Comparison of ENCODE assay signal across 16 cellular contexts in the genomic region with DNA sequence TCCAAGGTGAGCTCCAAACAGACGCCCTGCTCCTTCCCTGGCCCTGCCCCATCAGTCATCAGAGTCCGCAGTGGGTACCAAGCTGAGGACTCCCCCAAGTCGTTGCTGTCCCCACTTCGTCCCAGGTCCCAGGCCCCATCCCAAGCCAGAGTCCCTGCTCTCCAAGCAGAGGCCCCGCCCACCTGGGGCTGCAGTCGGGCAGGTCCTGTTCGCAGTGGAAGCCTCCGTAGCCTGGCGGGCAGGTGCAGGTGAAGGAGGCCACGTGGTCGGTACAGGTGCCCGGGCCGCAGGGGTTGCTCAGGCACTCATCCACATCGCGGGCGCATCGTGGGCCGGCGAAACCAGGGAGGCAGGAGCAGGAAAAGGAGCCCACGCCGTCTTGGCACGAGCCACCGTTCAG.
A peak's percentile ranks its signal among the peaks of the same experiment; 100 is the strongest.
DNase-seq lines count a peak whose midpoint lies in the region; ATAC-seq, FAIRE-seq and TF ChIP-seq lines count a peak whose summit lies in the region.
"Had no signal": no experiment of that assay in that cellular context is flagged by ENCODE, and none has a peak within 500 bp of the region (broad histone marks: within the 10 kb centered on the region; RNA-seq: fewer than 3 reads in every experiment).

No MANE protein-coding gene starts in this region.

- DNase-seq in DMS79 (lab: John Stamatoyannopoulos, UW) = peak; percentile 71
- DNase-seq in NCI-H510A (lab: John Stamatoyannopoulos, UW) = peak; percentile 83
- no peak for DNase-seq in SIG-M5 (lab: John Stamatoyannopoulos, UW)
- DNase-seq in D721Med (ENCODE audit: insufficient read length, low spot score) = no peak
- DNase-seq in NOMO-1 treated with DMSO at 0.1 percent for 48 hours (lab: John Stamatoyannopoulos, UW; ENCODE audit: unreplicated experiment) = no peak
- DNase-seq: activated CD4-positive, alpha-beta T cell treated with anti-CD3 and anti-CD28 coated beads for 4 hours; activated CD8-positive, alpha-beta memory T cell treated with anti-CD3 and anti-CD28 coated beads, Interleukin-2, amount 50 U/mL, for 48 hours; activated naive CD4-positive, alpha-beta T cell; DND-41; retina; Right ventricle myocardium superior; stimulated activated CD4-positive, alpha-beta T cell treated with anti-CD3 and anti-CD28 coated beads, Interleukin-15, amount 100 ng/mL, for 24 hours had no signal

- H3K36me3 ChIP-seq in duodenal mucosa (ENCODE audit: control insufficient read depth in 1 of 2, insufficient read depth in 2 of 2, low read length in 2 of 2) = no peaks in the 10 kb centered on the region

- FAIRE-seq in D721Med (lab: Jason Lieb, UNC) = no peak
- FAIRE-seq: colon had no signal

- ATAC-seq in GM21717 (IDR thresholded peaks at IDR 0.05; ENCODE audit: unreplicated experiment) = no peak

- H3K4me1 ChIP-seq in duodenal mucosa (ENCODE audit: control insufficient read depth in 1 of 2, insufficient read depth in 2 of 2, low read length in 2 of 2) = peaks cover 0 to 18% of the 10 kb centered on the region in 2 donors

- H3K9ac ChIP-seq in duodenal mucosa (ENCODE audit: low read depth in 1 of 2, low read length in 2 of 2) = no peak overlapping the region

- H3K27me3 ChIP-seq in duodenal mucosa (ENCODE audit: control insufficient read depth in 1 of 2, insufficient read depth in 2 of 2, low read length in 2 of 2) = no peaks in the 10 kb centered on the region

- no peak for TF ChIP-seq CTCF in 22Rv1 (IDR thresholded peaks at IDR 0.05)
- no peak for TF ChIP-seq CTCF in D721Med (IDR thresholded peaks at IDR 0.05; ENCODE audit: insufficient read depth, missing control alignments)

- H3K27ac ChIP-seq in 22Rv1 = peak overlapping the region; percentile 92
- H3K27ac ChIP-seq in duodenal mucosa (ENCODE audit: low read depth, low read length) = no peak overlapping the region

- peak overlapping the region; percentile 67 to 69 for H3K4me3 ChIP-seq in duodenal mucosa (ENCODE audit: low read depth in 1 of 2, low read length in 2 of 2)

- H3K9me3 ChIP-seq in duodenal mucosa (ENCODE audit: control insufficient read depth in 1 of 2, low read length in 2 of 2) = no peaks in the 10 kb centered on the region

Comparison
In these comparisons a context has a peak if more than half of its experiments do, and no peak if none do; other contexts are left out.
1. DNase-seq: peak in DMS79 (single experiment) and NCI-H510A (single experiment); none in SIG-M5 (single experiment), D721Med (single experiment) and NOMO-1 treated with DMSO at 0.1 percent for 48 hours (single experiment).